2 cellular contexts compared by ENCODE assay signal in genomic region chr5:65906256-65906655, GRCh38.
TF ChIP-seq lines count a peak whose summit lies in the region.

No MANE protein-coding gene starts in this region.

TF ChIP-seq in liver, 16 proteins besides CTCF, POLR2A, EP300 and RAD21 (continued from another document):
- TF ChIP-seq EGR1 (IDR thresholded peaks at IDR 0.05; ENCODE audit: low read depth in 2 of 2) (no peak), GABPA (IDR thresholded peaks at IDR 0.05 in 1 of 2, conservative IDR thresholded peaks at IDR 0.05 in 1 of 2) (no peak), ZBTB33 (IDR thresholded peaks at IDR 0.05) (peak; percentile 28), JUND (IDR thresholded peaks at IDR 0.05) (no peak), FOXA1 (IDR thresholded peaks at IDR 0.05) (no peak), HNF4G (IDR thresholded peaks at IDR 0.05) (no peak), ATF3 (IDR thresholded peaks at IDR 0.05) (no peak), HNF4A (conservative IDR thresholded peaks at IDR 0.05) (peak; percentile 45 to 49), YY1 (IDR thresholded peaks at IDR 0.05) (peak; percentile 29), TAF1 (conservative IDR thresholded peaks at IDR 0.05) (no peak), NR2F2 (IDR thresholded peaks at IDR 0.05) (no peak), RXRA (IDR thresholded peaks at IDR 0.05) (peak in 1 of 2 donors; percentile 61), REST (IDR thresholded peaks at IDR 0.05) (no peak), SP1 (IDR thresholded peaks at IDR 0.05) (peak; percentile 23), FOXA2 (IDR thresholded peaks at IDR 0.05) (peak; percentile 72)
TF ChIP-seq in liver: peak in this region for 6.

TF ChIP-seq in HepG2, 621 proteins besides CTCF, POLR2A, EP300 and RAD21 (continued from another document):
- TF ChIP-seq ATF3 (CRISPR knock-in tag; IDR thresholded peaks at IDR 0.05) (no peak), GRHL1 (CRISPR knock-in tag; conservative IDR thresholded peaks at IDR 0.05) (no peak), ARID5B (CRISPR knock-in tag; IDR thresholded peaks at IDR 0.05) (no peak), CHD2 (IDR thresholded peaks at IDR 0.05; ENCODE audit: low read depth, low read length) (no peak), ZNF841 (CRISPR knock-in tag; IDR thresholded peaks at IDR 0.05; ENCODE audit: borderline replicate concordance) (no peak), CENPT (CRISPR knock-in tag; IDR thresholded peaks at IDR 0.05; ENCODE audit: low read depth) (no peak), DNMT3B (CRISPR knock-in tag; conservative IDR thresholded peaks at IDR 0.05) (no peak), ZNF788 (CRISPR knock-in tag; IDR thresholded peaks at IDR 0.05; ENCODE audit: borderline replicate concordance) (no peak), NFATC3 (CRISPR knock-in tag; IDR thresholded peaks at IDR 0.05) (no peak), SALL1 (CRISPR knock-in tag; IDR thresholded peaks at IDR 0.05) (no peak), SP4 (CRISPR knock-in tag; IDR thresholded peaks at IDR 0.05) (no peak), ZNF616 (CRISPR knock-in tag; IDR thresholded peaks at IDR 0.05; ENCODE audit: low read depth) (no peak)
